Comparison of ENCODE assay signal across 14 cellular contexts in genomic region chrX:110734894-110735541, GRCh38.
A peak's percentile ranks its signal among the peaks of the same experiment; 100 is the strongest.
DNase-seq lines count a peak whose midpoint lies in the region; ATAC-seq and TF ChIP-seq lines count a peak whose summit lies in the region.
"Had no signal": no experiment of that assay in that cellular context is flagged by ENCODE, and none has a peak within 500 bp of the region (broad histone marks: within the 10 kb centered on the region; RNA-seq: fewer than 3 reads in every experiment).

No MANE protein-coding gene starts in this region.

- H3K27me3 ChIP-seq in RWPE2 (ENCODE audit: insufficient read depth, poor library complexity, severe bottlenecking) (no peaks in the 10 kb centered on the region), trophoblast cell (ENCODE audit: insufficient read depth, low read length) (no peaks in the 10 kb centered on the region)
- H3K27me3 ChIP-seq in CD4-positive, alpha-beta T cell (ENCODE audit: control insufficient read depth, insufficient read depth, low read length), result no peaks in the 10 kb centered on the region
- H3K27me3 ChIP-seq: ascending aorta, right atrium auricular region, testis had no signal

- no peak overlapping the region for H3K23ac ChIP-seq in trophoblast cell (ENCODE audit: low read length)

- H2AK5ac ChIP-seq in trophoblast cell (ENCODE audit: low read length), result no peak overlapping the region

- H3K14ac ChIP-seq in trophoblast cell (ENCODE audit: low read length), result no peak overlapping the region

- H3K4me3 ChIP-seq in RWPE2 (ENCODE audit: severe bottlenecking) (no peak overlapping the region), fibroblast of pulmonary artery (replicated peaks; ENCODE audit: low read depth, low read length) (no peak overlapping the region), trophoblast cell (ENCODE audit: low read depth, low read length) (no peak overlapping the region), OCI-LY7 (ENCODE audit: low read depth, low read length, poor library complexity, severe bottlenecking) (no peak overlapping the region)
- H3K4me3 ChIP-seq: ascending aorta, GM12878, right atrium auricular region, testis had no signal

- POLR2A ChIA-PET in CD4-positive, alpha-beta T cell (lab: Charles Lee), result no interaction called here
- POLR2A ChIA-PET in OCI-LY7 (lab: Charles Lee), result interaction anchor here (0.6 kb wide), 1 partner anchor 1272 kb away, joined by 4 read pairs; no protein-coding TSS in a partner anchor

- H2BK12ac ChIP-seq in trophoblast cell (ENCODE audit: low read length), result no peak overlapping the region

- peak; percentile 97 for ATAC-seq in RWPE2 (ENCODE audit: low read depth)
- no peak for ATAC-seq in CD4-positive, alpha-beta T cell (ENCODE audit: poor library complexity)
- ATAC-seq: GM12878 had no signal

- H3K9me2 ChIP-seq in OCI-LY7 (ENCODE audit: insufficient read depth, low read length), result no peaks in the 10 kb centered on the region

- H3K27ac Mint-ChIP-seq in CD4-positive, alpha-beta T cell, result no peak overlapping the region
- no peak overlapping the region for H3K27ac Mint-ChIP-seq in Calu3 (ENCODE audit: unreplicated experiment)

- H3K9me3 ChIP-seq in RWPE2 (ENCODE audit: severe bottlenecking), result no peaks in the 10 kb centered on the region
- H3K9me3 ChIP-seq in trophoblast cell (ENCODE audit: insufficient read depth, low read depth, low read length), result no peaks in the 10 kb centered on the region
- H3K9me3 ChIP-seq in CD4-positive, alpha-beta T cell (ENCODE audit: control insufficient read depth, low read length), result no peaks in the 10 kb centered on the region
- no peaks in the 10 kb centered on the region for H3K9me3 ChIP-seq in OCI-LY7 (ENCODE audit: low read length)
- H3K9me3 ChIP-seq: ascending aorta, right atrium auricular region, testis had no signal

- no peak overlapping the region for H2BK5ac ChIP-seq in trophoblast cell (ENCODE audit: low read depth, low read length, poor library complexity)

- CTCF ChIA-PET in CD4-positive, alpha-beta T cell (lab: Charles Lee), result no interaction called here
- CTCF ChIA-PET in Calu3 (lab: Charles Lee), result no interaction called here
- CTCF ChIA-PET in OCI-LY7 (lab: Charles Lee; ENCODE audit: unreplicated experiment), result no interaction called here

- no peak overlapping the region for H4K12ac ChIP-seq in trophoblast cell (ENCODE audit: low read depth, low read length)

- H2AFZ ChIP-seq in trophoblast cell (ENCODE audit: insufficient read depth, low read length, poor library complexity) (no peak overlapping the region), OCI-LY7 (ENCODE audit: low read length) (no peak overlapping the region)

- no peaks in the 10 kb centered on the region for H3K9me3 Mint-ChIP-seq in CD4-positive, alpha-beta T cell
- no peaks in the 10 kb centered on the region for H3K9me3 Mint-ChIP-seq in Calu3 (ENCODE audit: low read depth, unreplicated experiment)

- H3K18ac ChIP-seq in trophoblast cell (ENCODE audit: low read length), result no peak overlapping the region

- no peaks in the 10 kb centered on the region for H3K27me3 Mint-ChIP-seq in CD4-positive, alpha-beta T cell
- H3K27me3 Mint-ChIP-seq in Calu3 (ENCODE audit: unreplicated experiment), result peaks cover 19% of the 10 kb centered on the region

- H3K4me2 ChIP-seq in trophoblast cell (ENCODE audit: low read length) (no peak overlapping the region), OCI-LY7 (ENCODE audit: low read length) (no peak overlapping the region)

- peaks cover 2% of the 10 kb centered on the region for H3K79me1 ChIP-seq in trophoblast cell (ENCODE audit: low read length)

- no peaks in the 10 kb centered on the region for H3K4me1 Mint-ChIP-seq in CD4-positive, alpha-beta T cell (ENCODE audit: low read depth)
- no peaks in the 10 kb centered on the region for H3K4me1 Mint-ChIP-seq in Calu3 (ENCODE audit: low read depth, unreplicated experiment)

- no peak overlapping the region for H2BK120ac ChIP-seq in trophoblast cell (ENCODE audit: insufficient read depth, low read length, poor library complexity)

- intact Hi-C loops in CD4-positive, alpha-beta T cell (cut with DNase I, micrococcal nuclease), result no loop called here
- intact Hi-C loops in Calu3 (cut with micrococcal nuclease; ENCODE audit: unreplicated experiment) (no loop called here), OCI-LY7 (cut with micrococcal nuclease; ENCODE audit: unreplicated experiment) (no loop called here)

- no peak overlapping the region for H4K8ac ChIP-seq in trophoblast cell (ENCODE audit: low read depth, low read length)

- H3K4ac ChIP-seq in trophoblast cell (ENCODE audit: low read depth, low read length), result no peak overlapping the region

- H3K36me3 Mint-ChIP-seq in CD4-positive, alpha-beta T cell (ENCODE audit: low read depth), result no peaks in the 10 kb centered on the region
- no peaks in the 10 kb centered on the region for H3K36me3 Mint-ChIP-seq in Calu3 (ENCODE audit: insufficient read depth, unreplicated experiment)

- TF ChIP-seq CTCF in RWPE2 (IDR thresholded peaks at IDR 0.05; ENCODE audit: poor library complexity, severe bottlenecking), result no peak
- TF ChIP-seq CTCF in fibroblast of pulmonary artery (IDR thresholded peaks at IDR 0.05; ENCODE audit: low read length, missing control alignments), result no peak
- no peak for TF ChIP-seq CTCF in CD4-positive, alpha-beta T cell (IDR thresholded peaks at IDR 0.05)
- TF ChIP-seq CTCF in Calu3 (IDR thresholded peaks at IDR 0.05; ENCODE audit: unreplicated experiment), result no peak
- TF ChIP-seq CTCF in OCI-LY7 (conservative IDR thresholded peaks at IDR 0.05; ENCODE audit: low read length), result no peak

- H3K36me3 ChIP-seq in RWPE2 (ENCODE audit: low read depth), result no peaks in the 10 kb centered on the region
- no peaks in the 10 kb centered on the region for H3K36me3 ChIP-seq in trophoblast cell (ENCODE audit: control insufficient read depth in 1 of 2, insufficient read depth in 2 of 2, low read length in 2 of 2)
- no peaks in the 10 kb centered on the region for H3K36me3 ChIP-seq in OCI-LY7 (ENCODE audit: insufficient read depth, low read length)
- H3K36me3 ChIP-seq: ascending aorta, right atrium auricular region had no signal

- H3K79me2 ChIP-seq in trophoblast cell (ENCODE audit: control insufficient read depth, insufficient read depth, low read length, poor library complexity) (no peaks in the 10 kb centered on the region), OCI-LY7 (ENCODE audit: insufficient read depth, low read depth, low read length) (no peaks in the 10 kb centered on the region)

- H3K4me1 ChIP-seq in RWPE2 (ENCODE audit: insufficient read depth, poor library complexity, severe bottlenecking) (no peaks in the 10 kb centered on the region), trophoblast cell (ENCODE audit: control insufficient read depth in 1 of 2, insufficient read depth in 2 of 2, low read length in 2 of 2) (peaks cover 5 to 11% of the 10 kb centered on the region in 2 experiments), OCI-LY7 (ENCODE audit: insufficient read depth, low read length, poor library complexity, severe bottlenecking) (no peaks in the 10 kb centered on the region)
- H3K4me1 ChIP-seq: ascending aorta, right atrium auricular region, testis had no signal

- DNase-seq in GM03348 (ENCODE audit: low spot score) (peak; percentile 68), RWPE2 (ENCODE audit: low spot score) (no peak), fibroblast of pulmonary artery (ENCODE audit: low read depth) (peak; percentile 33), trophoblast cell (peak; percentile 27 to 72), SK-N-DZ (ENCODE audit: low spot score) (no peak), Calu3 (no peak), OCI-LY7 (ENCODE audit: low spot score) (no peak)
- DNase-seq in CD4-positive, alpha-beta T cell, result no peak
- DNase-seq: SHP77, testis had no signal

- no peak overlapping the region for H3K27ac ChIP-seq in RWPE2 (ENCODE audit: poor library complexity, severe bottlenecking)
- H3K27ac ChIP-seq in trophoblast cell (ENCODE audit: low read depth, low read length), result peak overlapping the region; percentile 25
- H3K27ac ChIP-seq in CD4-positive, alpha-beta T cell (ENCODE audit: low read depth, low read length), result no peak overlapping the region
- no peak overlapping the region for H3K27ac ChIP-seq in OCI-LY7 (ENCODE audit: low read depth, low read length, poor library complexity, severe bottlenecking)
- H3K27ac ChIP-seq: ascending aorta, right atrium auricular region, testis, VCaP had no signal

- BruUV-seq in Calu3 (replicated peaks; lab: Mats Ljungman, UMichigan) (no TSS peak), OCI-LY7 (replicated peaks; lab: Mats Ljungman, UMichigan) (no TSS peak)

- no peak overlapping the region for H3K4me3 Mint-ChIP-seq in CD4-positive, alpha-beta T cell
- no peak overlapping the region for H3K4me3 Mint-ChIP-seq in Calu3 (ENCODE audit: low read depth, unreplicated experiment)

- H3K9ac ChIP-seq in trophoblast cell (ENCODE audit: low read length), result no peak overlapping the region

- H4K91ac ChIP-seq in trophoblast cell (ENCODE audit: low read depth, low read length), result no peak overlapping the region

- H4K20me1 ChIP-seq in OCI-LY7 (ENCODE audit: insufficient read depth, low read length), result no peaks in the 10 kb centered on the region

- no CpG with 5 or more reads among the region's 3 CpGs for WGBS in trophoblast cell (ENCODE audit: extremely low coverage, insufficient coverage, insufficient read length)

Comparison
In these comparisons a context has a peak if more than half of its experiments do, and no peak if none do; other contexts are left out.
1. DNase-seq: peak in GM03348 (single experiment), fibroblast of pulmonary artery (single experiment) and trophoblast cell (2 of 2); none in RWPE2 (single experiment), CD4-positive, alpha-beta T cell (0 of 10), SK-N-DZ (single experiment), Calu3 (single experiment) and OCI-LY7 (single experiment).